In the genomic region with DNA sequence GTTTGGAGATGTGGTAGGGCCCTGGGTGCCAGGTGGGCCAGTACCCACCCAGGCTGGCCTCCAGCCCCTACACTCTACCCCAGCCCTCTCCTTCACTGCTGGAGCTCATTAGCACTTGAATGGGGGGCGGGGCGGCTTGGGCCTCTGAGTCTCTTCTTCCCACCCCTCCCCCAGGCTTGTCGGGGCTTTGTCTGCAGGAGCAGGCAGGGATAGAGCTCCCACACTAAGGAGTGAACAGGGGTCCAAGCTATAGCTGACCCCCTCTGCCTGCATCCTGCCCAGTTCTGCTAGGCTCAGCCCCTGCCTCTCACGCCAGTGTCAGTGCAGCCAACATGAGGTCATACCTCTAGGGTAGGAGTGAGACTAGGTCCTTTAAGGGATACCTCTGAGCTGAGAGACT, we compare ENCODE assay signal across 10 cellular contexts. TPM values are rescaled to one million over a fixed set of nuclear protein-coding genes. Genes with fewer than 3 reads are reported as not detected.
DNase-seq lines count a peak whose midpoint lies in the region; ATAC-seq, FAIRE-seq and TF ChIP-seq lines count a peak whose summit lies in the region.
"Had no signal": no experiment of that assay in that cellular context is flagged by ENCODE, and none has a peak within 500 bp of the region (broad histone marks: within the 10 kb centered on the region; RNA-seq: fewer than 3 reads in every experiment).

No MANE protein-coding gene starts in this region.

- peaks cover 40% of the 10 kb centered on the region for H3K4me1 Mint-ChIP-seq in progenitor cell of endocrine pancreas (ENCODE audit: low read depth)

- H2AFZ ChIP-seq in H1 (ENCODE audit: low read length) = no peak overlapping the region

- 0% methylated on average over 4 of the region's 4 CpGs; no CpG with 5 or more reads in 1 of the 2 experiments for WGBS in H1 (ENCODE audit: extremely low coverage in 1 of 2, insufficient coverage in 1 of 2, insufficient read length in 1 of 2, insufficient replicate concordance in 2 of 2, low coverage in 1 of 2, low lambda C conversion rate in 2 of 2, missing lambda C conversion rate in 1 of 2), 2 experiments

- peaks cover 21% of the 10 kb centered on the region; the same call in 1 of the 2 replicates for H3K23me2 ChIP-seq in H1 (ENCODE audit: low read depth, low read length)

- H3K9ac ChIP-seq in H1 (replicated peaks in 1 of 4; ENCODE audit: extremely low read depth in 1 of 4, low read depth in 3 of 4, low read length in 3 of 4) = peak overlapping the region in 3 of 4 experiments; percentile 15 to 52 (median 47); a peak in 5 of 7 replicates

- DNase-seq in NCI-H82 treated with DMSO at 0.1 percent for 48 hours (lab: John Stamatoyannopoulos, UW; ENCODE audit: unreplicated experiment) (peak; percentile 15), H1 (ENCODE audit: low read depth in 1 of 2, low spot score in 2 of 2) (peak in 1 of 2 experiments; percentile 94), progenitor cell of endocrine pancreas (ENCODE audit: low spot score, unreplicated experiment) (no peak), KG1 (lab: John Stamatoyannopoulos, UW) (no peak), occipital lobe (lab: John Stamatoyannopoulos, UW) (no peak)
- DNase-seq: activated CD4-positive, alpha-beta T cell treated with anti-CD3 and anti-CD28 coated beads for 4 hours; NCI-H1694 treated with DMSO at 0.1 percent for 48 hours had no signal

- H3K27ac ChIP-seq in H1 (ENCODE audit: low read depth, low read length) = peak overlapping the region; percentile 80

- peak overlapping the region; percentile 87 to 96 for H3K4me2 ChIP-seq in H1 (ENCODE audit: insufficient read depth in 1 of 2, low read depth in 2 of 2, low read length in 2 of 2)

- no peak overlapping the region for H3K56ac ChIP-seq in H1 (replicated peaks; ENCODE audit: insufficient read length, low read depth, low read length)

- no peak for FAIRE-seq in H1 (lab: Jason Lieb, UNC)

- H3K9me3 Mint-ChIP-seq in progenitor cell of endocrine pancreas (ENCODE audit: low read depth) = no peaks in the 10 kb centered on the region

- H3K79me2 ChIP-seq in H1 (ENCODE audit: control insufficient read depth in 1 of 2, insufficient read depth in 2 of 2, low read length in 2 of 2) = peaks cover 33 to 93% of the 10 kb centered on the region in 2 experiments

- TF ChIP-seq POLR2A in GM18951 (IDR thresholded peaks at IDR 0.05; ENCODE audit: extremely low read depth, insufficient read depth, insufficient read length) (peak; percentile 10), H1 (IDR thresholded peaks at IDR 0.05; ENCODE audit: control extremely low read depth in 1 of 2, low read depth in 2 of 2, low read length in 2 of 2) (peak in 1 of 2 experiments; percentile 49; a peak in 2 of 3 replicates)

- in situ Hi-C loops in GM18951 (cut with MboI; ENCODE audit: low sequenced_read_pairs, unreplicated experiment) = no loop called here

- peaks cover 6 to 76% (median 70%) of the 10 kb centered on the region in 4 experiments for H3K4me1 ChIP-seq in H1 (replicated peaks in 1 of 4; ENCODE audit: control insufficient read depth in 3 of 4, insufficient read depth in 4 of 4, low read length in 3 of 4)

- H3K4ac ChIP-seq in H1 (replicated peaks; ENCODE audit: insufficient read length, low read depth, low read length) = peak overlapping the region; percentile 70

- H2BK15ac ChIP-seq in H1 (ENCODE audit: low read length) = peak overlapping the region; percentile 99; the same call in 1 of the 2 replicates

- TF ChIP-seq EP300 in H1 (IDR thresholded peaks at IDR 0.05; ENCODE audit: borderline replicate concordance in 1 of 2, low read depth in 2 of 2, low read length in 2 of 2) = peak in 1 of 2 experiments; percentile 85; a peak in 1 of 3 replicates

- POLR2A ChIA-PET in H1 (lab: Charles Lee; ENCODE audit: partially characterized antibody) = interaction anchor here (0.8 to 3.4 kb wide), 15 partner anchors 10 to 262 kb away, joined by 3 to 41 read pairs (median 4); partner anchors contain the start of gene CACNA2D2

- H4K91ac ChIP-seq in H1 (replicated peaks; ENCODE audit: insufficient read length, low read length) = peak overlapping the region; percentile 85

- peak overlapping the region; percentile 95 for H2BK12ac ChIP-seq in H1 (ENCODE audit: low read depth, low read length)

- peak overlapping the region; percentile 93 for H2AK5ac ChIP-seq in H1 (ENCODE audit: low read depth, low read length)

- H3K27me3 Mint-ChIP-seq in progenitor cell of endocrine pancreas = no peaks in the 10 kb centered on the region

- peak overlapping the region; percentile 5 to 53 (median 23); a peak in 6 of 8 replicates for H3K4me3 ChIP-seq in H1 (ENCODE audit: extremely low read depth in 1 of 4, insufficient read depth in 2 of 4, low read depth in 3 of 4, low read length in 4 of 4)

- CTCF ChIA-PET in H1 (lab: Charles Lee; ENCODE audit: partially characterized antibody) = interaction anchor here (0.6 to 53.5 kb wide), 9 partner anchors 18 to 146 kb away, joined by 3 to 2149 read pairs (median 3); partner anchors contain the start of genes GNAI2, GNAT1, LSMEM2 and SEMA3B

- H2BK20ac ChIP-seq in H1 (ENCODE audit: low read length) = peak overlapping the region; percentile 99

- H2BK120ac ChIP-seq in H1 (replicated peaks; ENCODE audit: low read depth, low read length) = peak overlapping the region; percentile 75

- peak overlapping the region; percentile 98 for H2BK5ac ChIP-seq in H1 (ENCODE audit: low read depth, low read length)

- no peak for ATAC-seq in GM21717 (IDR thresholded peaks at IDR 0.05; ENCODE audit: unreplicated experiment)
- no peak for ATAC-seq in GM21515 (IDR thresholded peaks at IDR 0.05; ENCODE audit: unreplicated experiment)

- TF ChIP-seq CTCF in H1 (IDR thresholded peaks at IDR 0.05; ENCODE audit: control extremely low read depth in 1 of 3, insufficient read depth in 1 of 3, low read depth in 1 of 3, low read length in 3 of 3) = no peak
- TF ChIP-seq CTCF in progenitor cell of endocrine pancreas (IDR thresholded peaks at IDR 0.05; ENCODE audit: unreplicated experiment) = no peak

- H3K4me3 Mint-ChIP-seq in progenitor cell of endocrine pancreas (ENCODE audit: low read depth) = peak overlapping the region; percentile 50

- H3K27ac Mint-ChIP-seq in progenitor cell of endocrine pancreas = peak overlapping the region; percentile 47

- peak overlapping the region; percentile 2 for H3K14ac ChIP-seq in H1 (ENCODE audit: insufficient read length)

- peaks cover 0 to 3% (median 0%) of the 10 kb centered on the region in 4 experiments; a peak in 1 of 8 replicates for H3K36me3 ChIP-seq in H1 (ENCODE audit: control insufficient read depth in 2 of 4, insufficient read depth in 4 of 4, low read length in 3 of 4)

- TF ChIP-seq RAD21 in H1 (IDR thresholded peaks at IDR 0.05 in 1 of 2, conservative IDR thresholded peaks at IDR 0.05 in 1 of 2; ENCODE audit: low read depth in 2 of 2, low read length in 2 of 2) = no peak

- H4K8ac ChIP-seq in H1 (ENCODE audit: extremely low read depth, insufficient read depth, low read length) = peak overlapping the region; percentile 60

- H3K27me3 ChIP-seq in H1 (replicated peaks in 1 of 4; ENCODE audit: control insufficient read depth in 3 of 4, extremely low read depth in 1 of 4, insufficient read depth in 3 of 4, low read length in 3 of 4) = no peaks in the 10 kb centered on the region

- peak overlapping the region; percentile 94 for H4K5ac ChIP-seq in H1 (ENCODE audit: insufficient read length, low read depth, low read length)

- H3K36me3 Mint-ChIP-seq in progenitor cell of endocrine pancreas (ENCODE audit: insufficient read depth) = peaks cover 2% of the 10 kb centered on the region

- H4K20me1 ChIP-seq in H1 (replicated peaks in 1 of 2; ENCODE audit: control insufficient read depth in 1 of 2, insufficient read depth in 2 of 2, low read length in 2 of 2) = peaks cover 15 to 41% of the 10 kb centered on the region in 2 experiments

- H3K18ac ChIP-seq in H1 (ENCODE audit: extremely low read depth, low read length) = peak overlapping the region; percentile 100

- H3K9me3 ChIP-seq in H1 (ENCODE audit: insufficient read depth in 2 of 2, low read depth in 1 of 2, low read length in 1 of 2) = no peaks in the 10 kb centered on the region

- no peak overlapping the region for H3K23ac ChIP-seq in H1 (ENCODE audit: insufficient read length)

- peaks cover 25% of the 10 kb centered on the region for H3K79me1 ChIP-seq in H1 (ENCODE audit: low read depth, low read length)

RNA-seq across cellular contexts. Expression of gene GNAI2, which starts 5.2 kb away (rescaled TPM):
- total RNA-seq in H1 (2021; fragmentation: NEBNext Ultra II Directional; extraction: Animal tissue kit (Norgen Biotek cat#: 25700)) = 168 and 169 TPM in 2 replicates
- polyA plus RNA-seq in H1 (2011; rRNA removed) = 516 and 539 TPM in 2 replicates
- polyA plus RNA-seq in H1 (2011; cell fraction: cytosol; rRNA removed) = 378 TPM
- polyA plus RNA-seq in H1 (2011; cell fraction: nucleus; rRNA removed) = 319 TPM
- polyA plus RNA-seq in H1 (2012, experiment 1 of 2) = 135 to 260 TPM (median 228 TPM) in 4 replicates
- polyA plus RNA-seq in H1 (2012, experiment 2 of 2) = 195 TPM
- polyA plus RNA-seq in H1 (2013, experiment 1 of 2) = 215 TPM
- polyA plus RNA-seq in H1 (2013, experiment 2 of 2) = 242 TPM
- 310 and 337 TPM in 2 replicates for polyA minus RNA-seq in H1 (2011; rRNA and poly(A)+ RNA removed)
- 106 TPM for polyA minus RNA-seq in H1 (2011; cell fraction: cytosol; rRNA and poly(A)+ RNA removed)
- polyA minus RNA-seq in H1 (2011; cell fraction: nucleus; rRNA and poly(A)+ RNA removed) = 98.5 TPM
- total RNA-seq in progenitor cell of endocrine pancreas (158 and 171 TPM in 2 replicates), occipital lobe (84.5 TPM)

RNA-seq across cellular contexts. Expression of gene SEMA3B, which starts 27.8 kb away (rescaled TPM):
- total RNA-seq in H1 (2021; fragmentation: NEBNext Ultra II Directional; extraction: Animal tissue kit (Norgen Biotek cat#: 25700)) = 4.7 and 4.8 TPM in 2 replicates
- 3.0 and 7.1 TPM in 2 replicates for polyA plus RNA-seq in H1 (2011; rRNA removed)
- polyA plus RNA-seq in H1 (2011; cell fraction: cytosol; rRNA removed) = 7.4 TPM
- 37.5 TPM for polyA plus RNA-seq in H1 (2011; cell fraction: nucleus; rRNA removed)
- 3.1 to 6.7 TPM (median 5.4 TPM) in 4 replicates for polyA plus RNA-seq in H1 (2012, experiment 1 of 2)
- 2.1 TPM for polyA plus RNA-seq in H1 (2012, experiment 2 of 2)
- polyA plus RNA-seq in H1 (2013, experiment 1 of 2) = 2.4 TPM
- 2.4 TPM for polyA plus RNA-seq in H1 (2013, experiment 2 of 2)
- 1.2 and 1.4 TPM in 2 replicates for polyA minus RNA-seq in H1 (2011; rRNA and poly(A)+ RNA removed)
- polyA minus RNA-seq in H1 (2011; cell fraction: cytosol; rRNA and poly(A)+ RNA removed) = 9.0 TPM
- polyA minus RNA-seq in H1 (2011; cell fraction: nucleus; rRNA and poly(A)+ RNA removed) = 6.6 TPM
- total RNA-seq in progenitor cell of endocrine pancreas (24.6 and 27.6 TPM in 2 replicates), occipital lobe (2.3 TPM)

RNA-seq across cellular contexts. Expression of gene SLC38A3, which starts 36.1 kb away (rescaled TPM):
- 0.57 and 1.2 TPM in 2 replicates for total RNA-seq in H1 (2021; fragmentation: NEBNext Ultra II Directional; extraction: Animal tissue kit (Norgen Biotek cat#: 25700))
- polyA plus RNA-seq in H1 (2011; rRNA removed) = 3.7 and 4.7 TPM in 2 replicates
- polyA plus RNA-seq in H1 (2011; cell fraction: cytosol; rRNA removed) = 2.0 TPM
- 10.8 TPM for polyA plus RNA-seq in H1 (2011; cell fraction: nucleus; rRNA removed)
- polyA plus RNA-seq in H1 (2012, experiment 1 of 2) = 0.87 to 1.5 TPM (median 1.1 TPM) in 4 replicates
- polyA plus RNA-seq in H1 (2012, experiment 2 of 2) = 0.85 TPM
- 1.2 TPM for polyA plus RNA-seq in H1 (2013, experiment 1 of 2)
- 1.0 TPM for polyA plus RNA-seq in H1 (2013, experiment 2 of 2)
- 1.5 and 2.5 TPM in 2 replicates for polyA minus RNA-seq in H1 (2011; rRNA and poly(A)+ RNA removed)
- polyA minus RNA-seq in H1 (2011; cell fraction: cytosol; rRNA and poly(A)+ RNA removed) = 0.88 TPM
- 1.9 TPM for polyA minus RNA-seq in H1 (2011; cell fraction: nucleus; rRNA and poly(A)+ RNA removed)
- total RNA-seq in progenitor cell of endocrine pancreas (43.5 and 44.7 TPM in 2 replicates), occipital lobe (5.0 TPM)

RNA-seq across cellular contexts. Expression of gene LSMEM2, which starts 37.7 kb away (rescaled TPM):
- 0.57 and 0.58 TPM in 2 replicates for total RNA-seq in H1 (2021; fragmentation: NEBNext Ultra II Directional; extraction: Animal tissue kit (Norgen Biotek cat#: 25700))
- 0.68 and 0.94 TPM in 2 replicates for polyA plus RNA-seq in H1 (2011; rRNA removed)
- 0.74 TPM for polyA plus RNA-seq in H1 (2011; cell fraction: cytosol; rRNA removed)
- polyA plus RNA-seq in H1 (2011; cell fraction: nucleus; rRNA removed) = 1.1 TPM
- polyA plus RNA-seq in H1 (2012, experiment 1 of 2) = 0.37 to 0.74 TPM (median 0.57 TPM) in 4 replicates
- polyA plus RNA-seq in H1 (2012, experiment 2 of 2) = 0.38 TPM
- polyA plus RNA-seq in H1 (2013, experiment 1 of 2) = 0.20 TPM
- polyA plus RNA-seq in H1 (2013, experiment 2 of 2) = 0.15 TPM
- polyA minus RNA-seq in H1 (2011; rRNA and poly(A)+ RNA removed) = 0.63 and 0.69 TPM in 2 replicates
- not detected for polyA minus RNA-seq in H1 (2011; cell fraction: cytosol; rRNA and poly(A)+ RNA removed)
- not detected for polyA minus RNA-seq in H1 (2011; cell fraction: nucleus; rRNA and poly(A)+ RNA removed)
- total RNA-seq in progenitor cell of endocrine pancreas = not detected in 2 replicates
- total RNA-seq in occipital lobe = 0.47 TPM

RNA-seq across cellular contexts. Expression of gene GNAT1, which starts 49.8 kb away (rescaled TPM):
- total RNA-seq in H1 (2021; fragmentation: NEBNext Ultra II Directional; extraction: Animal tissue kit (Norgen Biotek cat#: 25700)) = not detected in 2 replicates
- 0.08 and 0.20 TPM in 2 replicates for polyA plus RNA-seq in H1 (2011; rRNA removed)
- 0.10 TPM for polyA plus RNA-seq in H1 (2011; cell fraction: cytosol; rRNA removed)
- 0.19 TPM for polyA plus RNA-seq in H1 (2011; cell fraction: nucleus; rRNA removed)
- 0.32 to 0.39 TPM in 2 of 4 replicates, not detected in the others for polyA plus RNA-seq in H1 (2012, experiment 1 of 2)
- polyA plus RNA-seq in H1 (2012, experiment 2 of 2) = not detected
- 0.12 TPM for polyA plus RNA-seq in H1 (2013, experiment 1 of 2)
- 0.18 TPM for polyA plus RNA-seq in H1 (2013, experiment 2 of 2)
- polyA minus RNA-seq in H1 (2011; rRNA and poly(A)+ RNA removed) = 0.13 and 0.15 TPM in 2 replicates
- polyA minus RNA-seq in H1 (2011; cell fraction: cytosol; rRNA and poly(A)+ RNA removed) = not detected
- polyA minus RNA-seq in H1 (2011; cell fraction: nucleus; rRNA and poly(A)+ RNA removed) = not detected
- 0.12 and 0.91 TPM in 2 replicates for total RNA-seq in progenitor cell of endocrine pancreas
- not detected for total RNA-seq in occipital lobe
